In the genomic region with DNA sequence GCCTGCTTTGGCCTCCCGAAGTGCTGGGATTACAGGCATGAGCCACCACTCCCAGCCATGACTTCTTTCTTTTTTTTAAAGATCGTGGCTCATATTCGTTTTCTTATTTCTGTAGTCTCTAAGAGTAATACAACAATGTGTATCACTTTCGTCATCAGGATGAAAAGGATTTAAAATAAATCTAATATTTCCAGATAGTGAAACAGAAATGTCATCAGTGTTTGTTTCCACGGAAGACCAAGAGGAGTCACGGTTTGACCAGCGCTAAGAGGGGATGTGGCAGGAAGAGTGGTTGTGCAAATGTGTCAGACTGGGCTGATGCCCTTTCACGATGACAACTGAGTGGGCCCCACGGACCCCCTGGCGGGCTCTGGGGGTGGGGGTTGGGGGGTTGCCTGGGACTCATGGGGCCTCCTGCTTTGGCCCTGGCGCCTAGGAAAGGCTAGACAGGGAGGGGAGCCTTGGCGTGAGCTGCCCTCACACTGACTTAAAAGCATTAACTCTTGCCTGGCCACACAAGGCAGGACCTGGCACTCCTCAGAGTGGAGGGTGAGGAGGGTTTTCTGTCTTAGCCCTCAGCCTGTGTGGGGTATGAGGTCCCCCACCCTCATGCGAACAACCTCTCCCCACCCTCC, we compare ENCODE assay signal across 11 cellular contexts. TPM values are rescaled to one million over a fixed set of nuclear protein-coding genes. Genes with fewer than 3 reads are reported as not detected.
DNase-seq lines count a peak whose midpoint lies in the region; ATAC-seq and TF ChIP-seq lines count a peak whose summit lies in the region.
"Had no signal": no experiment of that assay in that cellular context is flagged by ENCODE, and none has a peak within 500 bp of the region (broad histone marks: within the 10 kb centered on the region; RNA-seq: fewer than 3 reads in every experiment).

No MANE protein-coding gene starts in this region.

- intact Hi-C loops in Caco-2 (cut with micrococcal nuclease; ENCODE audit: unreplicated experiment) (no loop called here), psoas muscle (cut with DNase I) (loop anchor here in 1 of 2 donors (5.0 kb wide), 1 partner anchor 219 kb away; a partner anchor contains a TSS)

- CTCF ChIA-PET in Caco-2 (lab: Charles Lee), result no interaction called here

- BruUV-seq in Caco-2 (replicated peaks; lab: Mats Ljungman, UMichigan), result no TSS peak

- no peaks in the 10 kb centered on the region for H3K27me3 Mint-ChIP-seq in Caco-2 (ENCODE audit: insufficient read depth, unreplicated experiment)

- H3K27ac Mint-ChIP-seq in Caco-2 (ENCODE audit: unreplicated experiment), result peak overlapping the region; percentile 61

- 40 to 63% (median 54%) methylated on average over 13 of the region's 13 CpGs for WGBS in psoas muscle, 3 donors

- ATAC-seq in psoas muscle (no peak), HG03108 (IDR thresholded peaks at IDR 0.05; ENCODE audit: unreplicated experiment) (no peak)

- H3K27me3 ChIP-seq in Caco-2 (replicated peaks; ENCODE audit: control insufficient read depth, insufficient read depth, low read length) (no peaks in the 10 kb centered on the region), adipocyte (replicated peaks; ENCODE audit: control insufficient read depth, insufficient read depth, low read length) (no peaks in the 10 kb centered on the region), iPS-20b (ENCODE audit: insufficient read depth, low read length) (no peaks in the 10 kb centered on the region), psoas muscle (ENCODE audit: insufficient read depth in 3 of 3, low read length in 2 of 3) (no peaks in the 10 kb centered on the region)
- H3K27me3 ChIP-seq: brain microvascular endothelial cell had no signal

- H3K4me1 ChIP-seq in Caco-2 (peaks cover 47% of the 10 kb centered on the region), adipocyte (ENCODE audit: control insufficient read depth, insufficient read depth, low read length) (peaks cover 47% of the 10 kb centered on the region), iPS-20b (ENCODE audit: insufficient read depth, low read length) (peaks cover 66% of the 10 kb centered on the region), psoas muscle (peaks cover 87% of the 10 kb centered on the region)

- no peak overlapping the region for H3K4me3 ChIP-seq in Caco-2 (ENCODE audit: low read depth, low read length)
- H3K4me3 ChIP-seq in adipocyte (ENCODE audit: low read length), result peak overlapping the region; percentile 19
- peak overlapping the region; percentile 3; the same call in 1 of the 2 replicates for H3K4me3 ChIP-seq in iPS-20b (ENCODE audit: low read length)
- H3K4me3 ChIP-seq in psoas muscle, result no peak overlapping the region

- peaks cover 10% of the 10 kb centered on the region for H3K36me3 Mint-ChIP-seq in Caco-2 (ENCODE audit: insufficient read depth, unreplicated experiment)

- no peak overlapping the region for H3K4me3 Mint-ChIP-seq in Caco-2 (ENCODE audit: unreplicated experiment)

- H3K36me3 ChIP-seq in Caco-2 (ENCODE audit: control insufficient read depth, insufficient read depth, low read length) (no peaks in the 10 kb centered on the region; the same call in none of the 2 replicates), adipocyte (ENCODE audit: control insufficient read depth, insufficient read depth, low read length, severe bottlenecking) (no peaks in the 10 kb centered on the region), iPS-20b (ENCODE audit: insufficient read depth, low read depth, low read length) (peaks cover 11% of the 10 kb centered on the region), psoas muscle (ENCODE audit: insufficient read depth in 1 of 2, low read depth in 1 of 2) (no peaks in the 10 kb centered on the region)
- H3K36me3 ChIP-seq: brain microvascular endothelial cell had no signal

- H3K9ac ChIP-seq in adipocyte (ENCODE audit: low read length) (peak overlapping the region; percentile 43), iPS-20b (ENCODE audit: low read depth, low read length) (peak overlapping the region; percentile 26; the same call in 1 of the 2 replicates)

- H3K4me1 Mint-ChIP-seq in Caco-2 (ENCODE audit: low read depth, unreplicated experiment), result peaks cover 52% of the 10 kb centered on the region

- no peak for DNase-seq in Caco-2
- no peak for DNase-seq in adipocyte (ENCODE audit: low read depth)
- no peak for DNase-seq in psoas muscle
- DNase-seq in MV-4-11 (lab: John Stamatoyannopoulos, UW), result no peak
- DNase-seq in islet precursor cell, result no peak
- DNase-seq in retina, result no peak
- DNase-seq: activated T-cell treated with anti-CD3 and anti-CD28 coated beads, Interleukin-2, amount 50 U/mL, for 48 hours; brain microvascular endothelial cell; DMS 273 treated with DMSO at 0.1 percent for 48 hours had no signal

- no peaks in the 10 kb centered on the region for H3K9me3 Mint-ChIP-seq in Caco-2 (ENCODE audit: unreplicated experiment)

- H3K27ac ChIP-seq in iPS-20b (ENCODE audit: low read length) (peak overlapping the region; percentile 44), psoas muscle (peak overlapping the region; percentile 67)
- H3K27ac ChIP-seq: brain microvascular endothelial cell had no signal

- H3K9me3 ChIP-seq in Caco-2, result no peaks in the 10 kb centered on the region
- H3K9me3 ChIP-seq in adipocyte (ENCODE audit: control insufficient read depth, low read length), result no peaks in the 10 kb centered on the region
- H3K9me3 ChIP-seq in iPS-20b (ENCODE audit: insufficient read depth, low read depth, low read length), result no peaks in the 10 kb centered on the region
- H3K9me3 ChIP-seq in psoas muscle, result no peaks in the 10 kb centered on the region

- POLR2A ChIA-PET in Caco-2 (lab: Charles Lee), result no interaction called here

- TF ChIP-seq CTCF in Caco-2 (IDR thresholded peaks at IDR 0.05; ENCODE audit: insufficient read depth in 1 of 2, low read depth in 1 of 2, low read length in 1 of 2, severe bottlenecking in 1 of 2, unreplicated experiment in 1 of 2), result no peak
- no peak for TF ChIP-seq CTCF in psoas muscle (IDR thresholded peaks at IDR 0.05)

RNA-seq across cellular contexts. Expression of a gene that starts 8.4 kb away (rescaled TPM):
- 31.5 and 34.5 TPM in 2 replicates for total RNA-seq in Caco-2 (2022)
- total RNA-seq in psoas muscle, result 10 to 100 TPM in 2 of 4 donors, 1 to 10 TPM in 2; 8.5 to 19.6 (median 9.4) TPM
- 10 to 100 TPM in 1 of 3 donors, 1 to 10 TPM in 2; 5.2 to 13.1 (median 9.4) TPM for polyA plus RNA-seq in psoas muscle

Comparison
In these comparisons a context has a peak if more than half of its experiments do, and no peak if none do; other contexts are left out.
1. H3K4me3 ChIP-seq: peak in adipocyte (single experiment) and iPS-20b (single experiment); none in Caco-2 (single experiment) and psoas muscle (single experiment).